In genomic region chr1:104856091-104856490, GRCh38 we compare ENCODE assay signal across 20 cellular contexts.
DNase-seq lines count a peak whose midpoint lies in the region; ATAC-seq and TF ChIP-seq lines count a peak whose summit lies in the region.
"Had no signal": no experiment of that assay in that cellular context is flagged by ENCODE, and none has a peak within 500 bp of the region (broad histone marks: within the 10 kb centered on the region; RNA-seq: fewer than 3 reads in every experiment).

No MANE protein-coding gene starts in this region.

- H3K18ac ChIP-seq in mesenchymal stem cell (ENCODE audit: low read depth in 1 of 2, low read length in 2 of 2): no peak overlapping the region

- CTCF ChIA-PET in activated CD4-positive, alpha-beta T cell treated with anti-CD3 and anti-CD28 coated beads for 36 hours (lab: Charles Lee): no interaction called here

- H3K4me3 ChIP-seq in lower lobe of right lung: no peak overlapping the region
- no peak overlapping the region for H3K4me3 ChIP-seq in upper lobe of right lung
- no peak overlapping the region for H3K4me3 ChIP-seq in mesenchymal stem cell (ENCODE audit: insufficient read depth in 1 of 2, low read depth in 1 of 2, low read length in 2 of 2)
- H3K4me3 ChIP-seq: A549 had no signal

- H3K36me3 ChIP-seq in lower lobe of right lung (no peaks in the 10 kb centered on the region), upper lobe of right lung (no peaks in the 10 kb centered on the region), mesenchymal stem cell (ENCODE audit: control insufficient read depth in 1 of 2, insufficient read depth in 2 of 2, low read depth in 1 of 2, low read length in 2 of 2) (no peaks in the 10 kb centered on the region)

- TF ChIP-seq CTCF in lower lobe of right lung (IDR thresholded peaks at IDR 0.05): no peak
- TF ChIP-seq CTCF in upper lobe of right lung (IDR thresholded peaks at IDR 0.05): no peak

- ATAC-seq in lower lobe of right lung (no peak), upper lobe of right lung (no peak)
- ATAC-seq in activated CD4-positive, alpha-beta T cell treated with anti-CD3 and anti-CD28 coated beads for 36 hours: no peak
- ATAC-seq: A549, HCT116 had no signal

- H2BK12ac ChIP-seq in mesenchymal stem cell (ENCODE audit: low read length in 2 of 2): no peak overlapping the region

- no peaks in the 10 kb centered on the region for H3K9me3 ChIP-seq in lower lobe of right lung
- H3K9me3 ChIP-seq in upper lobe of right lung: no peaks in the 10 kb centered on the region
- H3K9me3 ChIP-seq in mesenchymal stem cell (ENCODE audit: control insufficient read depth, low read length): peaks cover 8% of the 10 kb centered on the region
- H3K9me3 ChIP-seq: A549, Caco-2 had no signal

- no peaks in the 10 kb centered on the region for H3K36me3 Mint-ChIP-seq in activated CD4-positive, alpha-beta T cell treated with anti-CD3 and anti-CD28 coated beads for 36 hours (ENCODE audit: low read depth)

- H3K9me3 Mint-ChIP-seq in activated CD4-positive, alpha-beta T cell treated with anti-CD3 and anti-CD28 coated beads for 36 hours (ENCODE audit: low read depth): peaks cover 12% of the 10 kb centered on the region

- no peak overlapping the region for H2BK5ac ChIP-seq in mesenchymal stem cell (ENCODE audit: low read depth, low read length, poor library complexity, severe bottlenecking)

- peak; percentile 43 for DNase-seq in NCI-H2171 treated with DMSO at 0.1 percent for 48 hours (lab: John Stamatoyannopoulos, UW)
- DNase-seq in NCI-H2171 (lab: John Stamatoyannopoulos, UW): no peak
- peak; percentile 1 for DNase-seq in UCSD-AML1 (lab: John Stamatoyannopoulos, UW; ENCODE audit: unreplicated experiment)
- DNase-seq in lower lobe of right lung: peak; percentile 33
- DNase-seq in upper lobe of right lung: peak; percentile 33
- DNase-seq in mesenchymal stem cell: no peak
- no peak for DNase-seq in activated CD4-positive, alpha-beta T cell treated with anti-CD3 and anti-CD28 coated beads for 36 hours
- DNase-seq: AML-193; Caco-2; CD4-positive, alpha-beta T cell; DMS153; DMS79; GDM1; GOT3; H7; HFFc6 had no signal

- no peak overlapping the region for H2BK120ac ChIP-seq in mesenchymal stem cell (ENCODE audit: low read depth, low read length)

- no peaks in the 10 kb centered on the region for H3K4me1 Mint-ChIP-seq in activated CD4-positive, alpha-beta T cell treated with anti-CD3 and anti-CD28 coated beads for 36 hours

- no peak overlapping the region for H3K9ac ChIP-seq in mesenchymal stem cell (ENCODE audit: low read length)

- H2AFZ ChIP-seq in mesenchymal stem cell (ENCODE audit: low read depth, low read length): no peak overlapping the region

- no peak overlapping the region for H3K14ac ChIP-seq in mesenchymal stem cell (ENCODE audit: low read length in 2 of 2)

- POLR2A ChIA-PET in activated CD4-positive, alpha-beta T cell treated with anti-CD3 and anti-CD28 coated beads for 36 hours (lab: Charles Lee): no interaction called here

- H4K91ac ChIP-seq in mesenchymal stem cell (ENCODE audit: low read length): no peak overlapping the region

- no peaks in the 10 kb centered on the region for H3K27me3 Mint-ChIP-seq in activated CD4-positive, alpha-beta T cell treated with anti-CD3 and anti-CD28 coated beads for 36 hours
- H3K27me3 Mint-ChIP-seq: CD4-positive, alpha-beta T cell had no signal

- no peak overlapping the region for H3K4ac ChIP-seq in mesenchymal stem cell (ENCODE audit: low read depth in 1 of 2, low read length in 2 of 2)

- H3K4me1 ChIP-seq in lower lobe of right lung: no peaks in the 10 kb centered on the region
- no peaks in the 10 kb centered on the region for H3K4me1 ChIP-seq in upper lobe of right lung
- H3K4me1 ChIP-seq in mesenchymal stem cell (ENCODE audit: control insufficient read depth, insufficient read depth, low read depth, low read length): no peaks in the 10 kb centered on the region
- H3K4me1 ChIP-seq: A549, Caco-2 had no signal

- no peaks in the 10 kb centered on the region for H3K27me3 ChIP-seq in lower lobe of right lung (ENCODE audit: low read depth)
- no peaks in the 10 kb centered on the region for H3K27me3 ChIP-seq in upper lobe of right lung
- no peaks in the 10 kb centered on the region for H3K27me3 ChIP-seq in mesenchymal stem cell (ENCODE audit: control insufficient read depth in 1 of 2, insufficient read depth in 1 of 2, low read length in 2 of 2)

- H3K27ac ChIP-seq in lower lobe of right lung (no peak overlapping the region), upper lobe of right lung (no peak overlapping the region), mesenchymal stem cell (ENCODE audit: low read length, poor library complexity, severe bottlenecking) (no peak overlapping the region)
- H3K27ac ChIP-seq: 22Rv1, A549, C4-2B had no signal

- WGBS in mesenchymal stem cell: 98% methylated on average over 16 of the region's 16 CpGs

- H3K4me2 ChIP-seq in mesenchymal stem cell (ENCODE audit: low read length, poor library complexity, severe bottlenecking): no peak overlapping the region
- H3K4me2 ChIP-seq: A549 had no signal

- no peak overlapping the region for H2AK5ac ChIP-seq in mesenchymal stem cell (ENCODE audit: low read length, severe bottlenecking)

- H3K4me3 Mint-ChIP-seq in activated CD4-positive, alpha-beta T cell treated with anti-CD3 and anti-CD28 coated beads for 36 hours: no peak overlapping the region
- H3K4me3 Mint-ChIP-seq: CD4-positive, alpha-beta T cell; HFFc6 had no signal

- no peaks in the 10 kb centered on the region for H3K79me1 ChIP-seq in mesenchymal stem cell (replicated peaks; ENCODE audit: low read length, poor library complexity, severe bottlenecking)

- no peak overlapping the region for H3K23ac ChIP-seq in mesenchymal stem cell (ENCODE audit: low read length in 2 of 2)

- no peak overlapping the region for H2BK15ac ChIP-seq in mesenchymal stem cell (ENCODE audit: low read depth, poor library complexity, severe bottlenecking)

- no peak overlapping the region for H4K8ac ChIP-seq in mesenchymal stem cell (ENCODE audit: low read length)

- no peak overlapping the region for H3K27ac Mint-ChIP-seq in activated CD4-positive, alpha-beta T cell treated with anti-CD3 and anti-CD28 coated beads for 36 hours
- H3K27ac Mint-ChIP-seq: CD4-positive, alpha-beta T cell; HFFc6 had no signal

- intact Hi-C loops in lower lobe of right lung (cut with DNase I): no loop called here
- intact Hi-C loops in upper lobe of right lung (cut with DNase I): no loop called here
- intact Hi-C loops in activated CD4-positive, alpha-beta T cell treated with anti-CD3 and anti-CD28 coated beads for 36 hours (cut with DNase I, micrococcal nuclease): no loop called here

Comparison
In these comparisons a context has a peak if more than half of its experiments do, and no peak if none do; other contexts are left out.
1. DNase-seq: peak in NCI-H2171 treated with DMSO at 0.1 percent for 48 hours (single experiment), UCSD-AML1 (single experiment), lower lobe of right lung (single experiment) and upper lobe of right lung (single experiment); none in NCI-H2171 (single experiment), mesenchymal stem cell (single experiment) and activated CD4-positive, alpha-beta T cell treated with anti-CD3 and anti-CD28 coated beads for 36 hours (single experiment).